ENCODE assay signal across 25 cellular contexts in genomic region chr10:100647928-100648327, GRCh38.
DNase-seq lines count a peak whose midpoint lies in the region; ATAC-seq and TF ChIP-seq lines count a peak whose summit lies in the region.
"Had no signal": no experiment of that assay in that cellular context is flagged by ENCODE, and none has a peak within 500 bp of the region (broad histone marks: within the 10 kb centered on the region; RNA-seq: fewer than 3 reads in every experiment).

No MANE protein-coding gene starts in this region.

- H3K9me2 ChIP-seq in hepatocyte (replicated peaks; ENCODE audit: insufficient read depth): no peaks in the 10 kb centered on the region

- H3K4me1 Mint-ChIP-seq in activated CD4-positive, alpha-beta T cell treated with anti-CD3 and anti-CD28 coated beads for 36 hours: no peaks in the 10 kb centered on the region
- H3K4me1 Mint-ChIP-seq in activated CD4-positive, alpha-beta T cell treated with anti-CD3 and anti-CD28 coated beads, Interleukin-2, amount 10 ng/mL, durations not matched to agents 24 days and 14 days: no peaks in the 10 kb centered on the region
- no peaks in the 10 kb centered on the region for H3K4me1 Mint-ChIP-seq in type B pancreatic cell (ENCODE audit: unreplicated experiment)

- DNase-seq in activated CD4-positive, alpha-beta T cell treated with anti-CD3 and anti-CD28 coated beads for 36 hours: no peak
- no peak for DNase-seq in activated CD4-positive, alpha-beta T cell treated with anti-CD3 and anti-CD28 coated beads, Interleukin-2, amount 10 ng/mL, durations not matched to agents 24 days and 14 days
- DNase-seq in NCI-H526 treated with DMSO at 0.1 percent for 48 hours (lab: John Stamatoyannopoulos, UW): peak; percentile 86
- DNase-seq in hepatocyte (ENCODE audit: low spot score): peak; percentile 46
- DNase-seq in type B pancreatic cell (ENCODE audit: extremely low spot score, unreplicated experiment): no peak
- DNase-seq in NK-92 (lab: John Stamatoyannopoulos, UW; ENCODE audit: unreplicated experiment): no peak
- no peak for DNase-seq in stimulated activated naive CD8-positive, alpha-beta T cell treated with anti-CD3 and anti-CD28 coated beads, Interleukin-15, Interleukin-2, amounts not matched to agents 100 U/mL and 50 U/mL, for 24 hours
- DNase-seq: 8988T; CD4-positive, CD25-positive, alpha-beta regulatory T cell; DMS79; EL; GF-D8; NCI-H1105 treated with DMSO at 0.1 percent for 48 hours; NCI-H146; NCI-H1930; NCI-H2107; NCI-H446; NCI-H69; SHP77 had no signal

- no peak overlapping the region for H3K4me3 ChIP-seq in hepatocyte
- H3K4me3 ChIP-seq: BLaER1, K562 had no signal

- H3K27me3 ChIP-seq in hepatocyte: peaks cover 48% of the 10 kb centered on the region

- no peaks in the 10 kb centered on the region for H4K20me1 ChIP-seq in hepatocyte (ENCODE audit: insufficient read depth, poor library complexity, severe bottlenecking)

- no peaks in the 10 kb centered on the region for H3K36me3 Mint-ChIP-seq in activated CD4-positive, alpha-beta T cell treated with anti-CD3 and anti-CD28 coated beads for 36 hours (ENCODE audit: low read depth)
- H3K36me3 Mint-ChIP-seq in activated CD4-positive, alpha-beta T cell treated with anti-CD3 and anti-CD28 coated beads, Interleukin-2, amount 10 ng/mL, durations not matched to agents 24 days and 14 days (ENCODE audit: low read depth): no peaks in the 10 kb centered on the region
- no peaks in the 10 kb centered on the region for H3K36me3 Mint-ChIP-seq in type B pancreatic cell
- H3K36me3 Mint-ChIP-seq: CD4-positive, CD25-positive, alpha-beta regulatory T cell had no signal

- H3K27me3 Mint-ChIP-seq in activated CD4-positive, alpha-beta T cell treated with anti-CD3 and anti-CD28 coated beads for 36 hours: peaks cover 51% of the 10 kb centered on the region
- peaks cover 53% of the 10 kb centered on the region for H3K27me3 Mint-ChIP-seq in activated CD4-positive, alpha-beta T cell treated with anti-CD3 and anti-CD28 coated beads, Interleukin-2, amount 10 ng/mL, durations not matched to agents 24 days and 14 days
- peaks cover 83% of the 10 kb centered on the region for H3K27me3 Mint-ChIP-seq in type B pancreatic cell

- POLR2A ChIA-PET in activated CD4-positive, alpha-beta T cell treated with anti-CD3 and anti-CD28 coated beads for 36 hours (lab: Charles Lee): no interaction called here

- no peak overlapping the region for H3K27ac Mint-ChIP-seq in activated CD4-positive, alpha-beta T cell treated with anti-CD3 and anti-CD28 coated beads for 36 hours
- no peak overlapping the region for H3K27ac Mint-ChIP-seq in activated CD4-positive, alpha-beta T cell treated with anti-CD3 and anti-CD28 coated beads, Interleukin-2, amount 10 ng/mL, durations not matched to agents 24 days and 14 days
- H3K27ac Mint-ChIP-seq in type B pancreatic cell: peak overlapping the region; percentile 4
- H3K27ac Mint-ChIP-seq: CD4-positive, CD25-positive, alpha-beta regulatory T cell had no signal

- no peaks in the 10 kb centered on the region for H3K9me3 Mint-ChIP-seq in activated CD4-positive, alpha-beta T cell treated with anti-CD3 and anti-CD28 coated beads for 36 hours (ENCODE audit: low read depth)
- peaks cover 9% of the 10 kb centered on the region for H3K9me3 Mint-ChIP-seq in activated CD4-positive, alpha-beta T cell treated with anti-CD3 and anti-CD28 coated beads, Interleukin-2, amount 10 ng/mL, durations not matched to agents 24 days and 14 days
- peaks cover 6% of the 10 kb centered on the region for H3K9me3 Mint-ChIP-seq in type B pancreatic cell

- CTCF ChIA-PET in activated CD4-positive, alpha-beta T cell treated with anti-CD3 and anti-CD28 coated beads for 36 hours (lab: Charles Lee): no interaction called here

- no peaks in the 10 kb centered on the region for H3K36me3 ChIP-seq in hepatocyte (replicated peaks; ENCODE audit: insufficient read depth, low read depth)
- H3K36me3 ChIP-seq: BLaER1 had no signal

- TF ChIP-seq CTCF in hepatocyte (IDR thresholded peaks at IDR 0.05; ENCODE audit: poor library complexity) (no peak), type B pancreatic cell (conservative IDR thresholded peaks at IDR 0.05) (no peak)

- peak overlapping the region; percentile 91 for H3K27ac ChIP-seq in hepatocyte
- H3K27ac ChIP-seq: BLaER1, RWPE1 had no signal

- no peak overlapping the region for H2AFZ ChIP-seq in hepatocyte

- no peak overlapping the region for H3K4me3 Mint-ChIP-seq in activated CD4-positive, alpha-beta T cell treated with anti-CD3 and anti-CD28 coated beads for 36 hours
- H3K4me3 Mint-ChIP-seq in activated CD4-positive, alpha-beta T cell treated with anti-CD3 and anti-CD28 coated beads, Interleukin-2, amount 10 ng/mL, durations not matched to agents 24 days and 14 days: no peak overlapping the region
- H3K4me3 Mint-ChIP-seq in type B pancreatic cell: no peak overlapping the region
- H3K4me3 Mint-ChIP-seq: CD4-positive, CD25-positive, alpha-beta regulatory T cell had no signal

- peak; percentile 57 for ATAC-seq in activated CD4-positive, alpha-beta T cell treated with anti-CD3 and anti-CD28 coated beads for 36 hours
- ATAC-seq in stimulated activated naive CD8-positive, alpha-beta T cell treated with anti-CD3 and anti-CD28 coated beads, Interleukin-15, Interleukin-2, amounts not matched to agents 100 U/mL and 50 U/mL, for 24 hours: no peak
- ATAC-seq in GM18858 (IDR thresholded peaks at IDR 0.05; ENCODE audit: unreplicated experiment): no peak
- ATAC-seq: HCT116, K562, Panc1 had no signal

- no peaks in the 10 kb centered on the region for H3K4me1 ChIP-seq in hepatocyte (ENCODE audit: insufficient read depth)
- H3K4me1 ChIP-seq: BLaER1 had no signal

- 81% methylated on average over 2 of the region's 2 CpGs for WGBS in hepatocyte (ENCODE audit: low lambda C conversion rate, missing lambda C conversion rate)

- no peak overlapping the region for H3K4me2 ChIP-seq in hepatocyte
- H3K4me2 ChIP-seq: BLaER1 had no signal

- intact Hi-C loops in activated CD4-positive, alpha-beta T cell treated with anti-CD3 and anti-CD28 coated beads for 36 hours (cut with DNase I, micrococcal nuclease): no loop called here
- intact Hi-C loops in activated CD4-positive, alpha-beta T cell treated with anti-CD3 and anti-CD28 coated beads, Interleukin-2, amount 10 ng/mL, durations not matched to agents 24 days and 14 days (cut with micrococcal nuclease): no loop called here

- H3K9me3 ChIP-seq in hepatocyte (ENCODE audit: low read depth): no peaks in the 10 kb centered on the region
- H3K9me3 ChIP-seq: BLaER1 had no signal

- no peaks in the 10 kb centered on the region for H3K79me2 ChIP-seq in hepatocyte

Comparison
In these comparisons a context has a peak if more than half of its experiments do, and no peak if none do; other contexts are left out.
1. DNase-seq: peak in NCI-H526 treated with DMSO at 0.1 percent for 48 hours (single experiment) and hepatocyte (single experiment); none in activated CD4-positive, alpha-beta T cell treated with anti-CD3 and anti-CD28 coated beads for 36 hours (single experiment), activated CD4-positive, alpha-beta T cell treated with anti-CD3 and anti-CD28 coated beads, Interleukin-2, amount 10 ng/mL, durations not matched to agents 24 days and 14 days (single experiment), type B pancreatic cell (single experiment), NK-92 (single experiment) and stimulated activated naive CD8-positive, alpha-beta T cell treated with anti-CD3 and anti-CD28 coated beads, Interleukin-15, Interleukin-2, amounts not matched to agents 100 U/mL and 50 U/mL, for 24 hours (single experiment).